In genomic region chr10:132223156-132223590, GRCh38 we compare ENCODE assay signal across 8 cellular contexts. TPM values are rescaled to one million over a fixed set of nuclear protein-coding genes. Genes with fewer than 3 reads are reported as not detected.
A peak's percentile ranks its signal among the peaks of the same experiment; 100 is the strongest.
DNase-seq lines count a peak whose midpoint lies in the region; ATAC-seq and TF ChIP-seq lines count a peak whose summit lies in the region.

No MANE protein-coding gene starts in this region.

- no peaks in the 10 kb centered on the region for H3K27me3 Mint-ChIP-seq in type B pancreatic cell

- H3K9me3 ChIP-seq in ovary: no peaks in the 10 kb centered on the region

- no peaks in the 10 kb centered on the region for H3K9me3 Mint-ChIP-seq in type B pancreatic cell

- H3K4me1 Mint-ChIP-seq in type B pancreatic cell (ENCODE audit: unreplicated experiment): no peaks in the 10 kb centered on the region

- TF ChIP-seq POLR2A in ovary (IDR thresholded peaks at IDR 0.05): no peak

- H3K27ac ChIP-seq in RWPE1 (no peak overlapping the region), ovary (no peak overlapping the region)

- H3K4me3 ChIP-seq in AG09309 (ENCODE audit: control insufficient read depth, low read depth, low read length) (no peak overlapping the region), ovary (no peak overlapping the region)

- peak; percentile 100 for TF ChIP-seq CTCF in AG09309 (IDR thresholded peaks at IDR 0.05; ENCODE audit: control insufficient read depth, insufficient read depth, low read depth, low read length, missing control alignments)
- peak; percentile 80 for TF ChIP-seq CTCF in RWPE1 (conservative IDR thresholded peaks at IDR 0.05; ENCODE audit: low read depth)
- peak; percentile 82 to 91 (median 84) for TF ChIP-seq CTCF in ovary (IDR thresholded peaks at IDR 0.05)
- TF ChIP-seq CTCF in type B pancreatic cell (conservative IDR thresholded peaks at IDR 0.05): peak; percentile 96

- no peak overlapping the region for H3K27ac Mint-ChIP-seq in type B pancreatic cell

- no peaks in the 10 kb centered on the region for H3K36me3 ChIP-seq in ovary

- WGBS in ovary, 3 donors: 30 to 38% (median 36%) methylated on average over 16 of the region's 16 CpGs

- intact Hi-C loops in ovary (cut with DNase I): loop anchor here (2.0 to 10.0 kb wide), 9 partner anchors 129 to 422 kb away; no protein-coding TSS in a partner anchor

- DNase-seq in AG09309 (ENCODE audit: low read depth): peak; percentile 40
- peak; percentile 82 for DNase-seq in RWPE1 (ENCODE audit: low spot score)
- DNase-seq in activated naive CD4-positive, alpha-beta T cell treated with Interleukin-2 at 50 U/mL for 16 hours: peak; percentile 62
- DNase-seq in germinal center (ENCODE audit: low spot score): peak; percentile 50
- peak; percentile 68 to 85 (median 81) for DNase-seq in ovary
- peak; percentile 86 for DNase-seq in type B pancreatic cell (ENCODE audit: extremely low spot score, unreplicated experiment)

- ATAC-seq in GM18867 (IDR thresholded peaks at IDR 0.05; ENCODE audit: unreplicated experiment) (peak; percentile 92), HG03280 (IDR thresholded peaks at IDR 0.05; ENCODE audit: unreplicated experiment) (peak; percentile 78)

- TF ChIP-seq EP300 in ovary (IDR thresholded peaks at IDR 0.05): no peak

- H3K4me3 Mint-ChIP-seq in type B pancreatic cell: no peak overlapping the region

- POLR2A ChIA-PET in RWPE1 (lab: Yijun Ruan, JAX; ENCODE audit: low non-redundant PET): no interaction called here

- CTCF ChIA-PET in RWPE1 (lab: Yijun Ruan, JAX): interaction anchor here (0.5 to 2.5 kb wide), 7 partner anchors 11 to 441 kb away, joined by 3 to 10 read pairs (median 4); no protein-coding TSS in a partner anchor

- no peaks in the 10 kb centered on the region for H3K27me3 ChIP-seq in ovary

- H3K36me3 Mint-ChIP-seq in type B pancreatic cell: no peaks in the 10 kb centered on the region

- H3K4me1 ChIP-seq in ovary (ENCODE audit: insufficient read depth): no peaks in the 10 kb centered on the region

RNA-seq across cellular contexts. Expression of gene DPYSL4, which starts 36.4 kb away (rescaled TPM):
- total RNA-seq in ovary (1 to 10 TPM in 5 of 7 donors, under 1 TPM in 2; 0.33 to 7.0 (median 1.7) TPM), type B pancreatic cell (ENCODE audit: low replicate concordance) (11.7 and 61.9 TPM in 2 replicates)
- 1 to 10 TPM in 1 of 2 donors, under 1 TPM in 1; 0.27 to 5.4 TPM for polyA plus RNA-seq in ovary
